Comparison of ENCODE assay signal across 27 cellular contexts in genomic region chr11:134506046-134506445, GRCh38.
"Had no signal": no experiment of that assay in that cellular context is flagged by ENCODE, and none has a peak within 500 bp of the region (broad histone marks: within the 10 kb centered on the region; RNA-seq: fewer than 3 reads in every experiment).

No MANE protein-coding gene starts in this region.

- H3K27ac ChIP-seq: neutrophil, pancreas, prostate gland, right atrium auricular region, right lobe of liver, stomach, thoracic aorta, thyroid gland, tibial nerve, upper lobe of left lung, vagina had no signal

- H3K9me3 Mint-ChIP-seq: naive thymus-derived CD8-positive, alpha-beta T cell; natural killer cell treated with Interleukin-12 subunit alpha and Interleukin-12 subunit beta and Interleukin-15 and Interleukin-18, amount 100 ng/mL, for 72 hours; nephron progenitor cell; neural crest cell; stimulated activated effector memory CD8-positive, alpha-beta T cell treated with anti-CD3 and anti-CD28 coated beads, Interleukin-12 subunit alpha, Interleukin-12 subunit beta, amount 100 ng/mL, for 72 hours; stimulated activated naive B cell treated with anti-CD40 and anti-IgM and Interleukin-4, amounts not matched to agents 10 μg/mL and 1 μg/mL and 100 μg/mL, for 72 hours; stimulated activated naive CD8-positive, alpha-beta T cell treated with anti-CD3 and anti-CD28 coated beads, Interleukin-15, Interleukin-2, amounts not matched to agents 100 ng/mL and 50 ng/mL, for 24 hours had no signal

- DNase-seq: naive thymus-derived CD8-positive, alpha-beta T cell; nephron progenitor cell; nucleus accumbens; pancreas; retina; right lobe of liver; small intestine; stimulated activated CD4-positive, alpha-beta T cell treated with anti-CD3 and anti-CD28 coated beads, Interleukin-15, amount 100 ng/mL, for 24 hours; stimulated activated CD4-positive, alpha-beta T cell treated with anti-CD3 and anti-CD28 coated beads, Interleukin-2, amount 100 ng/mL, for 24 hours; stimulated activated CD4-positive, alpha-beta T cell treated with anti-CD3 and anti-CD28 coated beads, Interleukin-2, amount 100 ng/mL, for 48 hours; stimulated activated CD4-positive, alpha-beta T cell treated with anti-CD3 and anti-CD28 coated beads, Interleukin-4, amount 100 ng/mL, for 24 hours; stimulated activated naive B cell treated with anti-CD40 and anti-IgM and Interleukin-4, amounts not matched to agents 10 μg/mL and 1 μg/mL and 100 μg/mL, for 72 hours; stimulated activated naive CD4-positive, alpha-beta T cell treated with Interleukin-2 at 50 U/mL for 16 hours; thyroid gland; trophoblast cell; upper lobe of left lung had no signal

- ATAC-seq: naive thymus-derived CD8-positive, alpha-beta T cell; natural killer cell treated with Interleukin-12 subunit alpha and Interleukin-12 subunit beta and Interleukin-15 and Interleukin-18, amount 100 ng/mL, for 72 hours; pancreas; right lobe of liver; stimulated activated effector memory CD8-positive, alpha-beta T cell treated with anti-CD3 and anti-CD28 coated beads, Interleukin-12 subunit alpha, Interleukin-12 subunit beta, amount 100 ng/mL, for 72 hours; stimulated activated naive B cell treated with anti-CD40 and anti-IgM and Interleukin-4, amounts not matched to agents 10 μg/mL and 1 μg/mL and 100 μg/mL, for 72 hours had no signal

- H3K4me3 Mint-ChIP-seq: naive thymus-derived CD8-positive, alpha-beta T cell; natural killer cell treated with Interleukin-12 subunit alpha and Interleukin-12 subunit beta and Interleukin-15 and Interleukin-18, amount 100 ng/mL, for 72 hours; nephron progenitor cell; neural crest cell; stimulated activated effector memory CD8-positive, alpha-beta T cell treated with anti-CD3 and anti-CD28 coated beads, Interleukin-12 subunit alpha, Interleukin-12 subunit beta, amount 100 ng/mL, for 72 hours; stimulated activated naive B cell treated with anti-CD40 and anti-IgM and Interleukin-4, amounts not matched to agents 10 μg/mL and 1 μg/mL and 100 μg/mL, for 72 hours; stimulated activated naive CD8-positive, alpha-beta T cell treated with anti-CD3 and anti-CD28 coated beads, Interleukin-15, Interleukin-2, amounts not matched to agents 100 ng/mL and 50 ng/mL, for 24 hours had no signal

- H3K4me3 ChIP-seq: pancreas, prostate gland, right atrium auricular region, right lobe of liver, stomach, thoracic aorta, thyroid gland, tibial nerve, upper lobe of left lung, vagina had no signal

- H3K36me3 Mint-ChIP-seq: naive thymus-derived CD8-positive, alpha-beta T cell; natural killer cell treated with Interleukin-12 subunit alpha and Interleukin-12 subunit beta and Interleukin-15 and Interleukin-18, amount 100 ng/mL, for 72 hours; stimulated activated effector memory CD8-positive, alpha-beta T cell treated with anti-CD3 and anti-CD28 coated beads, Interleukin-12 subunit alpha, Interleukin-12 subunit beta, amount 100 ng/mL, for 72 hours; stimulated activated naive B cell treated with anti-CD40 and anti-IgM and Interleukin-4, amounts not matched to agents 10 μg/mL and 1 μg/mL and 100 μg/mL, for 72 hours had no signal

- H3K36me3 ChIP-seq: neutrophil, pancreas, prostate gland, right atrium auricular region, right lobe of liver, stomach, thoracic aorta, thyroid gland, tibial nerve, upper lobe of left lung, vagina had no signal

- H3K4me1 ChIP-seq: pancreas, prostate gland, right atrium auricular region, right lobe of liver, stomach, thyroid gland, tibial nerve, upper lobe of left lung, vagina had no signal

- H3K27ac Mint-ChIP-seq: naive thymus-derived CD8-positive, alpha-beta T cell; natural killer cell treated with Interleukin-12 subunit alpha and Interleukin-12 subunit beta and Interleukin-15 and Interleukin-18, amount 100 ng/mL, for 72 hours; nephron progenitor cell; stimulated activated effector memory CD8-positive, alpha-beta T cell treated with anti-CD3 and anti-CD28 coated beads, Interleukin-12 subunit alpha, Interleukin-12 subunit beta, amount 100 ng/mL, for 72 hours; stimulated activated naive B cell treated with anti-CD40 and anti-IgM and Interleukin-4, amounts not matched to agents 10 μg/mL and 1 μg/mL and 100 μg/mL, for 72 hours; stimulated activated naive CD8-positive, alpha-beta T cell treated with anti-CD3 and anti-CD28 coated beads, Interleukin-15, Interleukin-2, amounts not matched to agents 100 ng/mL and 50 ng/mL, for 24 hours had no signal

- H3K9me3 ChIP-seq: neutrophil, pancreas, prostate gland, right atrium auricular region, right lobe of liver, stomach, thoracic aorta, thyroid gland, tibial nerve, upper lobe of left lung, vagina had no signal

- H3K4me1 Mint-ChIP-seq: naive thymus-derived CD8-positive, alpha-beta T cell; stimulated activated effector memory CD8-positive, alpha-beta T cell treated with anti-CD3 and anti-CD28 coated beads, Interleukin-12 subunit alpha, Interleukin-12 subunit beta, amount 100 ng/mL, for 72 hours; stimulated activated naive B cell treated with anti-CD40 and anti-IgM and Interleukin-4, amounts not matched to agents 10 μg/mL and 1 μg/mL and 100 μg/mL, for 72 hours had no signal
